12 cellular contexts compared by ENCODE assay signal in the genomic region with DNA sequence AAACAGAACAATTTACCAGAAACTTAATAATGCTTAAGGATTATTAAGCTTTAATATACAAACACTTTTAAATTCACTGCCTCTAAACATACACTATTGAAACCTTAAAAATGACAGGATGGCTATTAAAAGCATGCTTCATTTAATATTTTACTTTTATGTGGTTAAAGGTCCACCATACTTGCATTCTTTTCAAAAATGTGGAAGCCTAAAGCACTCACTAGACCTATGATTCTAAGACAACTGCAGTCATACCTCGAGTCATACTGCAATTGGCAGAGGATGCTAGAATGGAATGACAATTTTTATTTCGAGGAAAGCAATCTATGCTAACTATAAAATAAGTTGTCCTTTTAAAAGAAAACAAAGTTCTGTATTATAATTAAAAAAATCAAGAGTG.
A peak's percentile ranks its signal among the peaks of the same experiment; 100 is the strongest.
DNase-seq lines count a peak whose midpoint lies in the region; ATAC-seq and TF ChIP-seq lines count a peak whose summit lies in the region.
"Had no signal": no experiment of that assay in that cellular context is flagged by ENCODE, and none has a peak within 500 bp of the region (broad histone marks: within the 10 kb centered on the region; RNA-seq: fewer than 3 reads in every experiment).

No MANE protein-coding gene starts in this region.

- peaks cover 96% of the 10 kb centered on the region for H3K4me1 Mint-ChIP-seq in CD8-positive, alpha-beta T cell (ENCODE audit: low read depth)
- peaks cover 49% of the 10 kb centered on the region for H3K4me1 Mint-ChIP-seq in activated T-helper 17 cell treated with anti-CD3 and anti-CD28 coated beads, Interleukin-2, amount 50 U/mL, for 72 hours
- peaks cover 88% of the 10 kb centered on the region for H3K4me1 Mint-ChIP-seq in mesothelial cell of epicardium

- no peaks in the 10 kb centered on the region for H3K36me3 ChIP-seq in CD8-positive, alpha-beta T cell (ENCODE audit: insufficient read depth, low read length)

- DNase-seq in CD8-positive, alpha-beta T cell: no peak
- DNase-seq in HCEC 1CT: peak; percentile 51
- no peak for DNase-seq in mesothelial cell of epicardium (ENCODE audit: low spot score in 2 of 2, unreplicated experiment in 2 of 2)
- DNase-seq in stimulated activated CD4-positive, alpha-beta T cell treated with anti-CD3 and anti-CD28 coated beads, Interleukin-1b, Interleukin-23, amount 100 ng/mL, for 48 hours: no peak
- no peak for DNase-seq in activated effector memory CD4-positive, alpha-beta T cell treated with Interleukin-2 at 50 U/mL for 16 hours
- DNase-seq: Calu3, dermis blood vessel endothelial cell, left cardiac atrium had no signal

- no peaks in the 10 kb centered on the region for H3K9me3 Mint-ChIP-seq in CD8-positive, alpha-beta T cell
- no peaks in the 10 kb centered on the region for H3K9me3 Mint-ChIP-seq in activated T-helper 17 cell treated with anti-CD3 and anti-CD28 coated beads, Interleukin-2, amount 50 U/mL, for 72 hours
- no peaks in the 10 kb centered on the region for H3K9me3 Mint-ChIP-seq in mesothelial cell of epicardium

- peak overlapping the region; percentile 97 for H3K27ac Mint-ChIP-seq in CD8-positive, alpha-beta T cell
- H3K27ac Mint-ChIP-seq in activated T-helper 17 cell treated with anti-CD3 and anti-CD28 coated beads, Interleukin-2, amount 50 U/mL, for 72 hours: peak overlapping the region; percentile 90
- peak overlapping the region; percentile 72 for H3K27ac Mint-ChIP-seq in mesothelial cell of epicardium

- H3K27ac ChIP-seq in CD8-positive, alpha-beta T cell (ENCODE audit: low read depth, low read length): peak overlapping the region; percentile 2

- TF ChIP-seq CTCF in CD8-positive, alpha-beta T cell (IDR thresholded peaks at IDR 0.05): no peak
- no peak for TF ChIP-seq CTCF in mesothelial cell of epicardium (IDR thresholded peaks at IDR 0.05; ENCODE audit: unreplicated experiment)

- peaks cover 96% of the 10 kb centered on the region for H3K4me1 ChIP-seq in CD8-positive, alpha-beta T cell (ENCODE audit: insufficient read depth, low read length)

- H3K4me3 Mint-ChIP-seq in CD8-positive, alpha-beta T cell: peak overlapping the region; percentile 57
- peak overlapping the region; percentile 81 for H3K4me3 Mint-ChIP-seq in activated T-helper 17 cell treated with anti-CD3 and anti-CD28 coated beads, Interleukin-2, amount 50 U/mL, for 72 hours
- no peak overlapping the region for H3K4me3 Mint-ChIP-seq in mesothelial cell of epicardium

- CTCF ChIA-PET in CD8-positive, alpha-beta T cell (lab: Charles Lee): interaction anchor here (1.0 to 1.7 kb wide), 8 partner anchors 16 to 85 kb away, joined by 3 to 8 read pairs (median 4); no protein-coding TSS in a partner anchor

- no peak for ATAC-seq in CD8-positive, alpha-beta T cell
- no peak for ATAC-seq in activated T-helper 17 cell treated with anti-CD3 and anti-CD28 coated beads, Interleukin-2, amount 50 U/mL, for 72 hours (replicated peaks)
- ATAC-seq in HG02981 (IDR thresholded peaks at IDR 0.05; ENCODE audit: unreplicated experiment) (no peak), GM21717 (IDR thresholded peaks at IDR 0.05; ENCODE audit: unreplicated experiment) (no peak)
- ATAC-seq: left cardiac atrium, Panc1 had no signal

- intact Hi-C loops in CD8-positive, alpha-beta T cell (cut with DNase I, micrococcal nuclease): no loop called here

- no peak overlapping the region for H3K4me3 ChIP-seq in CD8-positive, alpha-beta T cell (ENCODE audit: low read depth, low read length)

- POLR2A ChIA-PET in CD8-positive, alpha-beta T cell (lab: Charles Lee): interaction anchor here (1.4 to 7.3 kb wide), 6 partner anchors 8 to 28 kb away, joined by 3 to 64 read pairs (median 6); no protein-coding TSS in a partner anchor

- peaks cover 13% of the 10 kb centered on the region for H3K36me3 Mint-ChIP-seq in CD8-positive, alpha-beta T cell
- peaks cover 6% of the 10 kb centered on the region for H3K36me3 Mint-ChIP-seq in activated T-helper 17 cell treated with anti-CD3 and anti-CD28 coated beads, Interleukin-2, amount 50 U/mL, for 72 hours (ENCODE audit: low read depth)
- H3K36me3 Mint-ChIP-seq in mesothelial cell of epicardium: peaks cover 1% of the 10 kb centered on the region

- no peaks in the 10 kb centered on the region for H3K27me3 Mint-ChIP-seq in CD8-positive, alpha-beta T cell (ENCODE audit: low read depth)
- H3K27me3 Mint-ChIP-seq in activated T-helper 17 cell treated with anti-CD3 and anti-CD28 coated beads, Interleukin-2, amount 50 U/mL, for 72 hours: no peaks in the 10 kb centered on the region
- H3K27me3 Mint-ChIP-seq in mesothelial cell of epicardium (ENCODE audit: low read depth): no peaks in the 10 kb centered on the region

- H3K9me3 ChIP-seq in CD8-positive, alpha-beta T cell (ENCODE audit: low read length): no peaks in the 10 kb centered on the region

- H3K27me3 ChIP-seq in CD8-positive, alpha-beta T cell (ENCODE audit: insufficient read depth, low read length): no peaks in the 10 kb centered on the region
